10 cellular contexts compared by ENCODE assay signal in the genomic region with DNA sequence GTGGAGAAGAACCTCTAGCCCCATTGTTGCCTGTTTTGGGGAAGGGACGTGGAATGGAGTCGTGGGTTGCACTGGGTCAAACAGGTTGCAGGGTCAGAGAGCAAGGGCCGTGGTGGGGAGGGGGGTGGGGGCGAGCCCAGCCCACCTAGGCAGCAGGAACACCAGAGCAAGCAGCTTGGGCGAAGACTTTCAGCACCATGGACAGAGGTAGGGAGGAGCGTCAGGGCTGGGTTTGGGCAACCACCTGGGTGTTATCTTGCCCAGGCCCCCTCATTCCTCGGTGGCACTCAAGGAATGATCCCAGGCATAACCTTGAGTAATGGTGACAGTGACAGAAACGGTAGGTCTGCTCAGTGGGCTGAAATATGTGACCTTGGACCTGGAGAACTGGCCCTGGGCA. TPM values are rescaled to one million over a fixed set of nuclear protein-coding genes. Genes with fewer than 3 reads are reported as not detected.
DNase-seq lines count a peak whose midpoint lies in the region; ATAC-seq and TF ChIP-seq lines count a peak whose summit lies in the region.
"Had no signal": no experiment of that assay in that cellular context is flagged by ENCODE, and none has a peak within 500 bp of the region (broad histone marks: within the 10 kb centered on the region; RNA-seq: fewer than 3 reads in every experiment).

No MANE protein-coding gene starts in this region.

- H3K27ac Mint-ChIP-seq in immature natural killer cell = no peak overlapping the region
- H3K27ac Mint-ChIP-seq: activated T-helper 17 cell treated with anti-CD3 and anti-CD28 coated beads, Interleukin-2, amount 50 U/mL, for 72 hours had no signal

- in situ Hi-C loops in KBM-7 (cut with MboI; ENCODE audit: low pct_unique_long_range_greater_than_20kb, low sequenced_read_pairs) = no loop called here

- TF ChIP-seq CTCF in GM10266 (IDR thresholded peaks at IDR 0.05; ENCODE audit: control insufficient read depth, insufficient read depth, low read depth, missing control alignments) = no peak

- H3K4me1 Mint-ChIP-seq in immature natural killer cell = peaks cover 0 to 33% of the 10 kb centered on the region in 2 donors
- H3K4me1 Mint-ChIP-seq: activated T-helper 17 cell treated with anti-CD3 and anti-CD28 coated beads, Interleukin-2, amount 50 U/mL, for 72 hours had no signal

- ATAC-seq in HG03108 (IDR thresholded peaks at IDR 0.05; ENCODE audit: unreplicated experiment) (no peak), HG03565 (IDR thresholded peaks at IDR 0.05; ENCODE audit: unreplicated experiment) (no peak)
- ATAC-seq: activated T-helper 17 cell treated with anti-CD3 and anti-CD28 coated beads, Interleukin-2, amount 50 U/mL, for 72 hours had no signal

- peaks cover 0 to 2% (median 1%) of the 10 kb centered on the region in 3 donors for H3K27me3 Mint-ChIP-seq in immature natural killer cell (ENCODE audit: low read depth in 3 of 3)

- H3K9me3 Mint-ChIP-seq in immature natural killer cell = no peaks in the 10 kb centered on the region
- H3K9me3 Mint-ChIP-seq: activated T-helper 17 cell treated with anti-CD3 and anti-CD28 coated beads, Interleukin-2, amount 50 U/mL, for 72 hours had no signal

- no peak overlapping the region for H3K4me3 Mint-ChIP-seq in immature natural killer cell
- H3K4me3 Mint-ChIP-seq: activated T-helper 17 cell treated with anti-CD3 and anti-CD28 coated beads, Interleukin-2, amount 50 U/mL, for 72 hours had no signal

- DNase-seq in EH (ENCODE audit: low read depth) = peak; percentile 30
- peak; percentile 27 for DNase-seq in KBM-7
- DNase-seq in activated T-cell treated with anti-CD3 and anti-CD28 coated beads, Interleukin-2, amount 50 U/mL, for 48 hours = peak; percentile 34 to 45
- DNase-seq in immature natural killer cell = peak in 2 of 3 donors; percentile 28 to 29
- DNase-seq in activated effector memory CD4-positive, alpha-beta T cell treated with Interleukin-2 at 50 U/mL for 16 hours = no peak
- DNase-seq in GM10266 (ENCODE audit: extremely low spot score) = no peak
- DNase-seq: dorsolateral prefrontal cortex had no signal

- no peaks in the 10 kb centered on the region for H3K36me3 Mint-ChIP-seq in immature natural killer cell

RNA-seq across cellular contexts. Expression of gene TMEM115, which starts 45.9 kb away (rescaled TPM):
- 10 to 100 TPM; 27.9 to 48.6 (median 36.6) TPM for polyA plus RNA-seq in immature natural killer cell

RNA-seq across cellular contexts. Expression of gene CYB561D2, which starts 54.6 kb away (rescaled TPM):
- polyA plus RNA-seq in immature natural killer cell = 100 to 1,000 TPM; 120 to 158 (median 131) TPM

RNA-seq across cellular contexts. Expression of gene NPRL2, which starts 54.7 kb away (rescaled TPM):
- polyA plus RNA-seq in immature natural killer cell = 100 to 1,000 TPM in 2 of 3 donors, 10 to 100 TPM in 1; 77.5 to 104 (median 101) TPM

RNA-seq across cellular contexts. Expression of gene ZMYND10, which starts 59.7 kb away (rescaled TPM):
- 1 to 10 TPM; 2.3 to 3.7 (median 3.6) TPM for polyA plus RNA-seq in immature natural killer cell

Comparison
In these comparisons a context has a peak if more than half of its experiments do, and no peak if none do; other contexts are left out.
1. DNase-seq: peak in EH (single experiment), KBM-7 (single experiment), activated T-cell treated with anti-CD3 and anti-CD28 coated beads, Interleukin-2, amount 50 U/mL, for 48 hours (2 of 2) and immature natural killer cell (2 of 3); none in activated effector memory CD4-positive, alpha-beta T cell treated with Interleukin-2 at 50 U/mL for 16 hours (single experiment) and GM10266 (single experiment).